10 cellular contexts compared by ENCODE assay signal in the genomic region with DNA sequence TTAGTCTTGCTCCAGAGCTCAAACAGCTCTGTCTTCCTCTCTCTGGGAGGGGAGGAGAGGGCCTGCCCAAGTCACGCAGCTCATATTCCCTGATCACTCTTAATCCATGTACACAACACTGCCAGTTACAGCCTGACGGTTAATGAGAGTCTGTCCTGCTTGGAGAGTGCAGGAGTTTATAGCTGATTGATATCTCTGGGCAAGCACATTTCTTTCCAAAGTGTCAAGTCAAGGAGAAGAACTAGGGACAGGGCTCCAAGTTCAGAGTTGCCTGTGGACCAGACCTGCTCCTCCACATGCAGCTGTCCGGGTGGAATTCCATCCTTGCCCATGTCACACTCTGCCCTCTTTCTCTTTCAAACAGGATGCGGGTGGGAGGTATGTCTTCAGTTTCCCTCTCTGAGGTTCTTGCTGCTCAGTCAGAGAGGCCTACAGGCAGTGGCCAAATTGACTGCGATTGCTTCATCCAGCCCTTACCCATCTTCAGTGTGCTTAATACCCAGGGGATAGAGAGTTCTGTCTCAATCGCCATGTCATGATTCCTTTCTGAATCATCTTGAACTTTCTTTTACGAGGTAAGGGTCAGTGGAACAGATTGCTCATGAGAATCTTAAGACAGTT. TPM values are rescaled to one million over a fixed set of nuclear protein-coding genes. Genes with fewer than 3 reads are reported as not detected.
A peak's percentile ranks its signal among the peaks of the same experiment; 100 is the strongest.
DNase-seq lines count a peak whose midpoint lies in the region; ATAC-seq and TF ChIP-seq lines count a peak whose summit lies in the region.
"Had no signal": no experiment of that assay in that cellular context is flagged by ENCODE, and none has a peak within 500 bp of the region (broad histone marks: within the 10 kb centered on the region; RNA-seq: fewer than 3 reads in every experiment).

No MANE protein-coding gene starts in this region.

- H3K27ac ChIP-seq in WERI-Rb-1 (no peak overlapping the region), right cardiac atrium (ENCODE audit: low read length) (peak overlapping the region; percentile 44), tibial artery (peak overlapping the region in 1 of 2 donors; percentile 3)
- H3K27ac ChIP-seq: SJSA1 had no signal

- H3K27me3 ChIP-seq in WERI-Rb-1 (ENCODE audit: insufficient read depth, low read depth, severe bottlenecking) (peaks cover 4% of the 10 kb centered on the region), right cardiac atrium (ENCODE audit: control insufficient read depth, insufficient read depth) (no peaks in the 10 kb centered on the region), tibial artery (no peaks in the 10 kb centered on the region)
- H3K27me3 ChIP-seq: SJSA1 had no signal

- H3K4me3 ChIP-seq in WERI-Rb-1 (ENCODE audit: low read depth, low read length) (no peak overlapping the region), right cardiac atrium (ENCODE audit: low read length) (no peak overlapping the region), tibial artery (no peak overlapping the region)
- H3K4me3 ChIP-seq: SJSA1 had no signal

- ATAC-seq in right cardiac atrium = peak; percentile 10 to 46

- no peak overlapping the region for H3K4me3 Mint-ChIP-seq in activated CD4-positive, alpha-beta memory T cell treated with anti-CD3 and anti-CD28 coated beads for 36 hours
- H3K4me3 Mint-ChIP-seq: natural killer cell treated with Interleukin-12 subunit alpha and Interleukin-12 subunit beta and Interleukin-15 and Interleukin-18, amount 100 ng/mL, for 72 hours had no signal

- POLR2A ChIA-PET in activated CD4-positive, alpha-beta memory T cell treated with anti-CD3 and anti-CD28 coated beads for 36 hours (lab: Charles Lee) = no interaction called here

- no peak for TF ChIP-seq CTCF in WERI-Rb-1 (IDR thresholded peaks at IDR 0.05; ENCODE audit: low read depth, low read length)
- no peak for TF ChIP-seq CTCF in tibial artery (IDR thresholded peaks at IDR 0.05)

- H3K36me3 ChIP-seq in WERI-Rb-1 (no peaks in the 10 kb centered on the region), tibial artery (no peaks in the 10 kb centered on the region)
- H3K36me3 ChIP-seq: SJSA1 had no signal

- no peak overlapping the region for H3K27ac Mint-ChIP-seq in activated CD4-positive, alpha-beta memory T cell treated with anti-CD3 and anti-CD28 coated beads for 36 hours
- H3K27ac Mint-ChIP-seq: natural killer cell treated with Interleukin-12 subunit alpha and Interleukin-12 subunit beta and Interleukin-15 and Interleukin-18, amount 100 ng/mL, for 72 hours had no signal

- H3K4me1 ChIP-seq in right cardiac atrium (ENCODE audit: control insufficient read depth, insufficient read depth, low read length) (peaks cover 9% of the 10 kb centered on the region), tibial artery (peaks cover 0 to 28% (median 13%) of the 10 kb centered on the region in 4 donors)

- no peaks in the 10 kb centered on the region for H3K36me3 Mint-ChIP-seq in activated CD4-positive, alpha-beta memory T cell treated with anti-CD3 and anti-CD28 coated beads for 36 hours
- H3K36me3 Mint-ChIP-seq: natural killer cell treated with Interleukin-12 subunit alpha and Interleukin-12 subunit beta and Interleukin-15 and Interleukin-18, amount 100 ng/mL, for 72 hours had no signal

- H3K9me3 ChIP-seq in WERI-Rb-1 (ENCODE audit: severe bottlenecking) (peaks cover 2% of the 10 kb centered on the region), right cardiac atrium (ENCODE audit: control insufficient read depth, low read length) (no peaks in the 10 kb centered on the region), tibial artery (no peaks in the 10 kb centered on the region)
- H3K9me3 ChIP-seq: SJSA1 had no signal

- CTCF ChIA-PET in activated CD4-positive, alpha-beta memory T cell treated with anti-CD3 and anti-CD28 coated beads for 36 hours (lab: Charles Lee) = interaction anchor here (1.1 to 2.7 kb wide), 2 partner anchors 14 to 136 kb away, joined by 4 to 23 read pairs; no protein-coding TSS in a partner anchor

- peak; percentile 97 for DNase-seq in HS-5 (ENCODE audit: low read depth)
- DNase-seq in WERI-Rb-1 = peak; percentile 58
- peak in 1 of 3 donors; percentile 41 for DNase-seq in right cardiac atrium
- DNase-seq in tibial artery = peak; percentile 70 to 74
- DNase-seq in NCI-H1417 (lab: John Stamatoyannopoulos, UW) = no peak
- no peak for DNase-seq in activated CD4-positive, alpha-beta T cell treated with anti-CD3 and anti-CD28 coated beads, Interleukin-2, amount 50 U/mL, for 48 hours
- no peak for DNase-seq in activated CD4-positive, alpha-beta memory T cell treated with anti-CD3 and anti-CD28 coated beads for 36 hours
- no peak for DNase-seq in ACHN

- in situ Hi-C loops in ACHN (cut with HindIII; ENCODE audit: low pct_ligation_motif_present, low pct_unique_long_range_greater_than_20kb, low sequenced_read_pairs) = no loop called here

- peaks cover 19% of the 10 kb centered on the region for H3K27me3 Mint-ChIP-seq in activated CD4-positive, alpha-beta memory T cell treated with anti-CD3 and anti-CD28 coated beads for 36 hours

- H3K4me1 Mint-ChIP-seq in activated CD4-positive, alpha-beta memory T cell treated with anti-CD3 and anti-CD28 coated beads for 36 hours (ENCODE audit: low read depth) = no peaks in the 10 kb centered on the region

- H3K9me3 Mint-ChIP-seq in activated CD4-positive, alpha-beta memory T cell treated with anti-CD3 and anti-CD28 coated beads for 36 hours = no peaks in the 10 kb centered on the region
- H3K9me3 Mint-ChIP-seq: natural killer cell treated with Interleukin-12 subunit alpha and Interleukin-12 subunit beta and Interleukin-15 and Interleukin-18, amount 100 ng/mL, for 72 hours had no signal

- WGBS in right cardiac atrium = 55% methylated on average over 7 of the region's 7 CpGs

- intact Hi-C loops in right cardiac atrium (cut with DNase I) = loop anchor here in 3 of 4 donors (5.0 to 10.0 kb wide), 4 partner anchors 83 to 280 kb away; a partner anchor contains a TSS
- intact Hi-C loops in tibial artery (cut with DNase I; ENCODE audit: low total_unique reads) = loop anchor here (5.0 kb wide), 1 partner anchor 135 kb away; no protein-coding TSS in a partner anchor
- intact Hi-C loops in activated CD4-positive, alpha-beta memory T cell treated with anti-CD3 and anti-CD28 coated beads for 36 hours (cut with micrococcal nuclease) = no loop called here

RNA-seq across cellular contexts. Expression of a gene that starts 54.5 kb away (rescaled TPM):
- total RNA-seq in right cardiac atrium = 1 to 10 TPM in 1 of 4 donors, under 1 TPM in 3; 0.68 to 1.3 (median 0.92) TPM
- 0.29 TPM for polyA plus RNA-seq in right cardiac atrium
- 1 to 10 TPM; 6.3 to 7.9 TPM for total RNA-seq in activated CD4-positive, alpha-beta memory T cell treated with anti-CD3 and anti-CD28 coated beads for 36 hours

Comparison
In these comparisons a context has a peak if more than half of its experiments do, and no peak if none do; other contexts are left out.
1. DNase-seq: peak in HS-5 (single experiment), WERI-Rb-1 (single experiment) and tibial artery (2 of 2); none in NCI-H1417 (0 of 3), activated CD4-positive, alpha-beta T cell treated with anti-CD3 and anti-CD28 coated beads, Interleukin-2, amount 50 U/mL, for 48 hours (0 of 2), activated CD4-positive, alpha-beta memory T cell treated with anti-CD3 and anti-CD28 coated beads for 36 hours (single experiment) and ACHN (single experiment).